In genomic region chr11:112871909-112872511, GRCh38 we compare ENCODE assay signal across 1 cellular context.
TF ChIP-seq lines count a peak whose summit lies in the region.

No MANE protein-coding gene starts in this region.

TF ChIP-seq in H1, 55 proteins besides CTCF, POLR2A, EP300 and RAD21:
- TF ChIP-seq PHF8 (conservative IDR thresholded peaks at IDR 0.05; ENCODE audit: low read depth, low read length) (no peak), TBP (IDR thresholded peaks at IDR 0.05; ENCODE audit: low read depth, low read length) (no peak), TAF1 (IDR thresholded peaks at IDR 0.05; ENCODE audit: low read depth, low read length) (no peak), HDAC6 (IDR thresholded peaks at IDR 0.05; ENCODE audit: low read depth, low read length) (no peak), MAX (IDR thresholded peaks at IDR 0.05) (no peak), SP2 (IDR thresholded peaks at IDR 0.05; ENCODE audit: low read length) (no peak), TCF12 (IDR thresholded peaks at IDR 0.05; ENCODE audit: low read depth, low read length) (no peak), E2F6 (IDR thresholded peaks at IDR 0.05) (no peak), GABPA (IDR thresholded peaks at IDR 0.05; ENCODE audit: borderline replicate concordance, insufficient read depth, low read length) (no peak), SRF (IDR thresholded peaks at IDR 0.05; ENCODE audit: low read depth, low read length) (no peak), MAFK (IDR thresholded peaks at IDR 0.05; ENCODE audit: low read depth, low read length) (no peak), SP1 (IDR thresholded peaks at IDR 0.05; ENCODE audit: low read depth, low read length) (no peak), BCL11A (IDR thresholded peaks at IDR 0.05; ENCODE audit: low read depth in 2 of 2, low read length in 2 of 2) (no peak), ASH2L (IDR thresholded peaks at IDR 0.05; ENCODE audit: low read length) (no peak), NANOG (IDR thresholded peaks at IDR 0.05; ENCODE audit: insufficient read depth, low read depth, low read length, poor library complexity, severe bottlenecking) (no peak)
TF ChIP-seq in H1: peak in this region for 0.
